Comparison of ENCODE assay signal across 16 cellular contexts in the genomic region with DNA sequence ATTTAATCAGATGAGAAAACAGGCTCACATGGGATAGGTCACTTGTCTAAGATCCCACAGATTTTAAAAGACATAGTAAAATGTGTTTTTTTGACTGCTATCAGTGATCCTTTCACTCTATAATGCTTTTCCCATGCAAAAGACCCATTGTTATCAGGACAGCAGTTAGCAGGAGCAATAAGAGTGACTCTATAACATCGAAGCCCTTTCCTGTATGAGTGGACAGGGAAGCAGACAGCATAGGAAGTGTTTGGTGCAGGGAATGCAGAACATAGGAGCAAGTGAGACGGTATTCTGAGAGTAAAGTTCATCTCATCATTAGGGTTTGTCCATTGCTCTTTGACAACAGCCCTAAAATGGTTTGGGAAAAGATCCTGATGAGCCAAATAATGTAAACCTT.
A peak's percentile ranks its signal among the peaks of the same experiment; 100 is the strongest.
DNase-seq lines count a peak whose midpoint lies in the region; ATAC-seq, FAIRE-seq and TF ChIP-seq lines count a peak whose summit lies in the region.
"Had no signal": no experiment of that assay in that cellular context is flagged by ENCODE, and none has a peak within 500 bp of the region (broad histone marks: within the 10 kb centered on the region; RNA-seq: fewer than 3 reads in every experiment).

No MANE protein-coding gene starts in this region.

- CTCF ChIA-PET in Calu3 (lab: Charles Lee), result no interaction called here
- CTCF ChIA-PET in K562 (lab: Yijun Ruan, JAX; ENCODE audit: low intra/inter-chr PET ratio), result no interaction called here
- CTCF ChIA-PET in WTC11 (lab: Charles Lee), result no interaction called here

- no peaks in the 10 kb centered on the region for H3K9me1 ChIP-seq in K562 (ENCODE audit: control insufficient read depth, insufficient read depth, low read length)

- POLR2A ChIA-PET in K562 (lab: Yijun Ruan, JAX), result interaction anchor here (0.9 kb wide), 1 partner anchor 14 kb away, joined by 3 read pairs; no protein-coding TSS in a partner anchor
- POLR2A ChIA-PET in WTC11 (lab: Charles Lee), result no interaction called here

- H4K20me1 ChIP-seq in K562 (replicated peaks; ENCODE audit: control insufficient read depth, insufficient read depth, low read length), result no peaks in the 10 kb centered on the region

- H3K9ac ChIP-seq in K562 (ENCODE audit: insufficient read depth in 1 of 2, low read depth in 2 of 2, low read length in 2 of 2), result no peak overlapping the region
- H3K9ac ChIP-seq: BLaER1 treated with 17β-estradiol and CSF1 and Interleukin-3, amounts not matched to agents 10 nM and 100 nM had no signal

- TF ChIP-seq POLR2A in K562 (conservative IDR thresholded peaks at IDR 0.05), result no peak

- H3K36me3 Mint-ChIP-seq in Calu3 (ENCODE audit: insufficient read depth, unreplicated experiment), result no peaks in the 10 kb centered on the region
- peaks cover 12% of the 10 kb centered on the region for H3K36me3 Mint-ChIP-seq in WTC11

- H2AFZ ChIP-seq in K562 (ENCODE audit: low read depth, low read length), result no peak overlapping the region
- H2AFZ ChIP-seq: GM23338 had no signal

- no peaks in the 10 kb centered on the region for H3K4me1 Mint-ChIP-seq in Calu3 (ENCODE audit: low read depth, unreplicated experiment)
- peaks cover 20% of the 10 kb centered on the region for H3K4me1 Mint-ChIP-seq in WTC11

- FAIRE-seq in K562 (lab: Jason Lieb, UNC), result peak; percentile 57

- H3K9me3 Mint-ChIP-seq in Calu3 (ENCODE audit: low read depth, unreplicated experiment), result peaks cover 10% of the 10 kb centered on the region
- H3K9me3 Mint-ChIP-seq in WTC11, result peaks cover 24% of the 10 kb centered on the region

- H3K27ac ChIP-seq in K562 (ENCODE audit: extremely low read depth, low read depth, low read length) (no peak overlapping the region), layer of hippocampus (ENCODE audit: low read depth, low read length) (peak overlapping the region; percentile 16), substantia nigra (ENCODE audit: low read depth, low read length, poor library complexity, severe bottlenecking) (peak overlapping the region; percentile 31)
- H3K27ac ChIP-seq: BLaER1 treated with 17β-estradiol and CSF1 and Interleukin-3, amounts not matched to agents 10 nM and 100 nM had no signal

- in situ Hi-C loops in K562 (cut with MboI), result no loop called here

- TF ChIP-seq RAD21 in K562 (CRISPR knock-in tag; conservative IDR thresholded peaks at IDR 0.05 in 1 of 2, IDR thresholded peaks at IDR 0.05 in 1 of 2), result no peak

- no peak for TF ChIP-seq EP300 in K562 (IDR thresholded peaks at IDR 0.05; ENCODE audit: low read length)

- no peak for DNase-seq in Calu3
- DNase-seq in K562 (ENCODE audit: extremely low read depth in 1 of 4, low spot score in 3 of 4), result no peak
- peak in 1 of 49 donors; percentile 6 for DNase-seq in substantia nigra (lab: John Stamatoyannopoulos, UW)
- DNase-seq in kidney tubule cell (ENCODE audit: low spot score), result no peak
- no peak for DNase-seq in amygdala (lab: John Stamatoyannopoulos, UW)
- DNase-seq in WTC11 (ENCODE audit: low spot score), result no peak
- DNase-seq: ACHN; CD4-positive, alpha-beta T cell; DMS153; GF-D8; H7; IMR-90; KG1 had no signal

- no peaks in the 10 kb centered on the region for H3K36me3 ChIP-seq in K562 (ENCODE audit: control insufficient read depth, insufficient read depth, low read length)

- peaks cover 11 to 23% of the 10 kb centered on the region in 2 experiments for H3K4me1 ChIP-seq in K562 (replicated peaks in 1 of 2; ENCODE audit: control insufficient read depth in 2 of 2, insufficient read depth in 2 of 2, low read length in 2 of 2)

- H3K27me3 Mint-ChIP-seq in Calu3 (ENCODE audit: unreplicated experiment) (no peaks in the 10 kb centered on the region), WTC11 (ENCODE audit: low read depth) (no peaks in the 10 kb centered on the region)
- H3K27me3 Mint-ChIP-seq: CD4-positive, alpha-beta T cell had no signal

- H3K4me3 ChIP-seq in K562, result no peak overlapping the region
- H3K4me3 ChIP-seq: BLaER1 treated with 17β-estradiol and CSF1 and Interleukin-3, amounts not matched to agents 10 nM and 100 nM; GM23338 had no signal

- 27% methylated on average over 2 of the region's 2 CpGs for WGBS in K562 (ENCODE audit: insufficient coverage, low coverage, missing lambda C conversion rate)

- H3K9me3 ChIP-seq in K562 (replicated peaks; ENCODE audit: control insufficient read depth, insufficient read depth, low read depth, low read length), result no peaks in the 10 kb centered on the region

- no peak overlapping the region for H3K4me3 Mint-ChIP-seq in Calu3 (ENCODE audit: low read depth, unreplicated experiment)
- no peak overlapping the region for H3K4me3 Mint-ChIP-seq in WTC11
- H3K4me3 Mint-ChIP-seq: CD4-positive, alpha-beta T cell; GM23338 had no signal

- H3K4me2 ChIP-seq in K562 (ENCODE audit: insufficient read depth, low read length), result peak overlapping the region; percentile 17; the same call in 1 of the 2 replicates
- H3K4me2 ChIP-seq: BLaER1 treated with 17β-estradiol and CSF1 and Interleukin-3, amounts not matched to agents 10 nM and 100 nM; GM23338 had no signal

- peak overlapping the region; percentile 12 for H3K27ac Mint-ChIP-seq in Calu3 (ENCODE audit: unreplicated experiment)
- no peak overlapping the region for H3K27ac Mint-ChIP-seq in WTC11
- H3K27ac Mint-ChIP-seq: CD4-positive, alpha-beta T cell; GM23338 had no signal

- H3K79me2 ChIP-seq in K562 (ENCODE audit: control insufficient read depth, insufficient read depth, low read length), result peaks cover 50% of the 10 kb centered on the region

- H3K27me3 ChIP-seq in K562 (ENCODE audit: control insufficient read depth in 2 of 2, insufficient read depth in 2 of 2, low read length in 2 of 2) (no peaks in the 10 kb centered on the region), layer of hippocampus (ENCODE audit: control insufficient read depth, insufficient read depth, low read length) (no peaks in the 10 kb centered on the region)
- H3K27me3 ChIP-seq: BLaER1 treated with 17β-estradiol and CSF1 and Interleukin-3, amounts not matched to agents 10 nM and 100 nM had no signal

- intact Hi-C loops in Calu3 (cut with micrococcal nuclease; ENCODE audit: unreplicated experiment) (no loop called here), K562 (cut with micrococcal nuclease) (no loop called here)

- BruUV-seq in Calu3 (replicated peaks; lab: Mats Ljungman, UMichigan), result no TSS peak
- no TSS peak for BruUV-seq in K562 (replicated peaks; lab: Mats Ljungman, UMichigan)

- TF ChIP-seq CTCF in Calu3 (IDR thresholded peaks at IDR 0.05; ENCODE audit: unreplicated experiment) (no peak), K562 (IDR thresholded peaks at IDR 0.05 in 2 of 3, conservative IDR thresholded peaks at IDR 0.05 in 1 of 3; ENCODE audit: insufficient read depth in 2 of 3, low read depth in 1 of 3, low read length in 3 of 3) (no peak), WTC11 (IDR thresholded peaks at IDR 0.05) (no peak)

- peak; percentile 72 for ATAC-seq in K562
- ATAC-seq in WTC11, result no peak
- ATAC-seq: GM23338 had no signal

TF ChIP-seq in K562, 482 proteins besides CTCF, POLR2A, EP300 and RAD21 (continues in another document):
- TF ChIP-seq GTF2A2 (tag; IDR thresholded peaks at IDR 0.05) (no peak), CREM (IDR thresholded peaks at IDR 0.05; ENCODE audit: low read depth) (no peak), SPI1 (IDR thresholded peaks at IDR 0.05; ENCODE audit: borderline replicate concordance, low read depth, low read length) (no peak), ARID2 (IDR thresholded peaks at IDR 0.05) (no peak), ZNF561 (CRISPR knock-in tag; conservative IDR thresholded peaks at IDR 0.05) (no peak), ZBTB8A (IDR thresholded peaks at IDR 0.05; ENCODE audit: partially characterized antibody) (no peak)
- TF ChIP-seq, protein P1, sequence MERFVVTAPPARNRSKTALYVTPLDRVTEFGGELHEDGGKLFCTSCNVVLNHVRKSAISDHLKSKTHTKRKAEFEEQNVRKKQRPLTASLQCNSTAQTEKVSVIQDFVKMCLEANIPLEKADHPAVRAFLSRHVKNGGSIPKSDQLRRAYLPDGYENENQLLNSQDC (CRISPR knock-in tag; IDR thresholded peaks at IDR 0.05), result no peak

TF ChIP-seq in WTC11, 78 proteins besides CTCF, POLR2A, EP300 and RAD21 (continues in another document):
- TF ChIP-seq, protein P2, sequence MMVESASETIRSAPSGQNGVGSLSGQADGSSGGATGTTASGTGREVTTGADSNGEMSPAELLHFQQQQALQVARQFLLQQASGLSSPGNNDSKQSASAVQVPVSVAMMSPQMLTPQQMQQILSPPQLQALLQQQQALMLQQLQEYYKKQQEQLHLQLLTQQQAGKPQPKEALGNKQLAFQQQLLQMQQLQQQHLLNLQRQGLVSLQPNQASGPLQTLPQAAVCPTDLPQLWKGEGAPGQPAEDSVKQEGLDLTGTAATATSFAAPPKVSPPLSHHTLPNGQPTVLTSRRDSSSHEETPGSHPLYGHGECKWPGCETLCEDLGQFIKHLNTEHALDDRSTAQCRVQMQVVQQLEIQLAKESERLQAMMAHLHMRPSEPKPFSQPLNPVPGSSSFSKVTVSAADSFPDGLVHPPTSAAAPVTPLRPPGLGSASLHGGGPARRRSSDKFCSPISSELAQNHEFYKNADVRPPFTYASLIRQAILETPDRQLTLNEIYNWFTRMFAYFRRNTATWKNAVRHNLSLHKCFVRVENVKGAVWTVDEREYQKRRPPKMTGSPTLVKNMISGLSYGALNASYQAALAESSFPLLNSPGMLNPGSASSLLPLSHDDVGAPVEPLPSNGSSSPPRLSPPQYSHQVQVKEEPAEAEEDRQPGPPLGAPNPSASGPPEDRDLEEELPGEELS (CRISPR knock-in tag; IDR thresholded peaks at IDR 0.05), result no peak
- TF ChIP-seq, protein P3, sequence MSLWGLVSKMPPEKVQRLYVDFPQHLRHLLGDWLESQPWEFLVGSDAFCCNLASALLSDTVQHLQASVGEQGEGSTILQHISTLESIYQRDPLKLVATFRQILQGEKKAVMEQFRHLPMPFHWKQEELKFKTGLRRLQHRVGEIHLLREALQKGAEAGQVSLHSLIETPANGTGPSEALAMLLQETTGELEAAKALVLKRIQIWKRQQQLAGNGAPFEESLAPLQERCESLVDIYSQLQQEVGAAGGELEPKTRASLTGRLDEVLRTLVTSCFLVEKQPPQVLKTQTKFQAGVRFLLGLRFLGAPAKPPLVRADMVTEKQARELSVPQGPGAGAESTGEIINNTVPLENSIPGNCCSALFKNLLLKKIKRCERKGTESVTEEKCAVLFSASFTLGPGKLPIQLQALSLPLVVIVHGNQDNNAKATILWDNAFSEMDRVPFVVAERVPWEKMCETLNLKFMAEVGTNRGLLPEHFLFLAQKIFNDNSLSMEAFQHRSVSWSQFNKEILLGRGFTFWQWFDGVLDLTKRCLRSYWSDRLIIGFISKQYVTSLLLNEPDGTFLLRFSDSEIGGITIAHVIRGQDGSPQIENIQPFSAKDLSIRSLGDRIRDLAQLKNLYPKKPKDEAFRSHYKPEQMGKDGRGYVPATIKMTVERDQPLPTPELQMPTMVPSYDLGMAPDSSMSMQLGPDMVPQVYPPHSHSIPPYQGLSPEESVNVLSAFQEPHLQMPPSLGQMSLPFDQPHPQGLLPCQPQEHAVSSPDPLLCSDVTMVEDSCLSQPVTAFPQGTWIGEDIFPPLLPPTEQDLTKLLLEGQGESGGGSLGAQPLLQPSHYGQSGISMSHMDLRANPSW (CRISPR knock-in tag; conservative IDR thresholded peaks at IDR 0.05; ENCODE audit: low read depth), result no peak
